ENCODE assay signal across 8 cellular contexts in the genomic region with DNA sequence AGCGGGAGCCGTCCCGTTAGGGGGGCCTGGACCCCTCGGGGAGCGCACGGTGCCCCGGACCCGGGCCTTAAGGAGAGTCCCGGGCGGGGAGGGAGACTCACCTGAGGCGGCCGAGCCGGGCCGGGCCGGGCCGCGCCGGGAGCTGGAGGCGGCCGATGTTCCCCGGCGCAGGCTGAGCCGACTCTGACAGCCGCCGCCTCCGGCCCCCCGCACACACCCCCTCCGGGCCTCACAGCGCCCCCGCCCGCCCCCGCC. TPM values are rescaled to one million over a fixed set of nuclear protein-coding genes. Genes with fewer than 3 reads are reported as not detected.
DNase-seq lines count a peak whose midpoint lies in the region; ATAC-seq, FAIRE-seq and TF ChIP-seq lines count a peak whose summit lies in the region.

TSS of gene ACHE (minus strand) at position 188 of the 255 bp plus-strand sequence. CDS start 1,656 bp downstream, outside the sequence.

- FAIRE-seq in astrocyte (lab: Jason Lieb, UNC) = no peak
- FAIRE-seq in keratinocyte (lab: Jason Lieb, UNC) = no peak

- peak within 1 kb of the TSS; percentile 49 for H3K4me3 ChIP-seq in astrocyte (ENCODE audit: insufficient read depth, low read depth, low read length)
- H3K4me3 ChIP-seq in keratinocyte (ENCODE audit: control insufficient read depth in 2 of 3, extremely low read depth in 1 of 3, insufficient read depth in 2 of 3, low read depth in 1 of 3, low read length in 3 of 3) = peak within 1 kb of the TSS; percentile 31 to 57 (median 43)

- H3K4me3 Mint-ChIP-seq in HFFc6 = peak within 1 kb of the TSS; percentile 48; the same call in 1 of the 2 replicates
- peak within 1 kb of the TSS; percentile 88 for H3K4me3 Mint-ChIP-seq in astrocyte (ENCODE audit: unreplicated experiment)
- H3K4me3 Mint-ChIP-seq in stimulated activated naive CD8-positive, alpha-beta T cell treated with anti-CD3 and anti-CD28 coated beads, Interleukin-15, Interleukin-2, amounts not matched to agents 100 ng/mL and 50 ng/mL, for 24 hours = peak within 1 kb of the TSS; percentile 80

- H3K9me3 ChIP-seq in astrocyte (ENCODE audit: insufficient read depth, low read depth, low read length) (no peaks in the 10 kb centered on the region), keratinocyte (ENCODE audit: control insufficient read depth, low read depth, low read length) (no peaks in the 10 kb centered on the region)

- peak within 1 kb of the TSS; percentile 30 for H3K9ac ChIP-seq in astrocyte (ENCODE audit: low read length)
- H3K9ac ChIP-seq in keratinocyte (ENCODE audit: control insufficient read depth, extremely low read depth, insufficient read depth, low read length) = no peak within 1 kb of the TSS

- peaks cover 21% of the 10 kb centered on the region for H3K4me1 ChIP-seq in astrocyte (ENCODE audit: insufficient read depth, low read length)
- H3K4me1 ChIP-seq in keratinocyte (ENCODE audit: control insufficient read depth, extremely low read depth, insufficient read depth, low read length) = peaks cover 20% of the 10 kb centered on the region

- no peak for DNase-seq in HFFc6
- no peak for DNase-seq in astrocyte (ENCODE audit: low read depth)
- DNase-seq in keratinocyte (ENCODE audit: low read depth, low spot score) = no peak
- DNase-seq in HCEC 1CT = no peak
- no peak for DNase-seq in foreskin melanocyte
- no peak for DNase-seq in NCI-H187 treated with DMSO at 0.1 percent for 48 hours (lab: John Stamatoyannopoulos, UW)

- H3K36me3 ChIP-seq in astrocyte (ENCODE audit: insufficient read depth, low read length) (no peaks in the 10 kb centered on the region), keratinocyte (ENCODE audit: control insufficient read depth in 2 of 2, extremely low read depth in 1 of 2, insufficient read depth in 2 of 2, low read length in 2 of 2) (no peaks in the 10 kb centered on the region)

- H2AFZ ChIP-seq in astrocyte (ENCODE audit: low read depth, low read length) (peak within 1 kb of the TSS; percentile 34), keratinocyte (ENCODE audit: control insufficient read depth, low read length) (no peak within 1 kb of the TSS)

- no peak within 1 kb of the TSS for H3K27ac Mint-ChIP-seq in HFFc6
- H3K27ac Mint-ChIP-seq in astrocyte (ENCODE audit: unreplicated experiment) = peak within 1 kb of the TSS; percentile 86
- H3K27ac Mint-ChIP-seq in stimulated activated naive CD8-positive, alpha-beta T cell treated with anti-CD3 and anti-CD28 coated beads, Interleukin-15, Interleukin-2, amounts not matched to agents 100 ng/mL and 50 ng/mL, for 24 hours = no peak within 1 kb of the TSS

- peaks cover 16% of the 10 kb centered on the region for H3K4me1 Mint-ChIP-seq in HFFc6 (ENCODE audit: low read depth)
- peaks cover 13% of the 10 kb centered on the region for H3K4me1 Mint-ChIP-seq in astrocyte (ENCODE audit: low read depth, unreplicated experiment)
- peaks cover 18% of the 10 kb centered on the region for H3K4me1 Mint-ChIP-seq in stimulated activated naive CD8-positive, alpha-beta T cell treated with anti-CD3 and anti-CD28 coated beads, Interleukin-15, Interleukin-2, amounts not matched to agents 100 ng/mL and 50 ng/mL, for 24 hours (ENCODE audit: low read depth)

- H3K9me1 ChIP-seq in keratinocyte (ENCODE audit: control insufficient read depth, extremely low read depth, insufficient read depth, low read length) = no peaks in the 10 kb centered on the region

- TF ChIP-seq CTCF in HFFc6 (IDR thresholded peaks at IDR 0.05) (no peak), astrocyte (IDR thresholded peaks at IDR 0.05; ENCODE audit: insufficient read depth, low read depth, low read length) (no peak), keratinocyte (optimal IDR thresholded peaks at IDR 0.05 in 1 of 3, IDR thresholded peaks at IDR 0.05 in 1 of 3, conservative IDR thresholded peaks at IDR 0.05 in 1 of 3; ENCODE audit: extremely low read depth in 1 of 3, insufficient read depth in 2 of 3, low read length in 3 of 3) (no peak)

- H3K36me3 Mint-ChIP-seq in HFFc6 (ENCODE audit: low read depth) (no peaks in the 10 kb centered on the region), astrocyte (ENCODE audit: low read depth, unreplicated experiment) (no peaks in the 10 kb centered on the region)
- H3K36me3 Mint-ChIP-seq in stimulated activated naive CD8-positive, alpha-beta T cell treated with anti-CD3 and anti-CD28 coated beads, Interleukin-15, Interleukin-2, amounts not matched to agents 100 ng/mL and 50 ng/mL, for 24 hours (ENCODE audit: low read depth) = no peaks in the 10 kb centered on the region

- H3K27me3 ChIP-seq in astrocyte (ENCODE audit: insufficient read depth, low read length) (peaks cover 10% of the 10 kb centered on the region), keratinocyte (ENCODE audit: control insufficient read depth, extremely low read depth, insufficient read depth, low read length) (peaks cover 40% of the 10 kb centered on the region)

- H3K9me3 Mint-ChIP-seq in HFFc6 (no peaks in the 10 kb centered on the region), astrocyte (ENCODE audit: unreplicated experiment) (no peaks in the 10 kb centered on the region)
- H3K9me3 Mint-ChIP-seq in stimulated activated naive CD8-positive, alpha-beta T cell treated with anti-CD3 and anti-CD28 coated beads, Interleukin-15, Interleukin-2, amounts not matched to agents 100 ng/mL and 50 ng/mL, for 24 hours = no peaks in the 10 kb centered on the region

- ATAC-seq in HG02981 (IDR thresholded peaks at IDR 0.05; ENCODE audit: unreplicated experiment) = no peak

- no peak within 1 kb of the TSS for H3K27ac ChIP-seq in astrocyte (ENCODE audit: low read depth, low read length)
- H3K27ac ChIP-seq in keratinocyte (ENCODE audit: control insufficient read depth, insufficient read depth, low read length) = no peak within 1 kb of the TSS

- H3K27me3 Mint-ChIP-seq in HFFc6 (ENCODE audit: insufficient read depth) (peaks cover 22% of the 10 kb centered on the region), astrocyte (ENCODE audit: low read depth, unreplicated experiment) (peaks cover 22% of the 10 kb centered on the region)
- peaks cover 41% of the 10 kb centered on the region for H3K27me3 Mint-ChIP-seq in stimulated activated naive CD8-positive, alpha-beta T cell treated with anti-CD3 and anti-CD28 coated beads, Interleukin-15, Interleukin-2, amounts not matched to agents 100 ng/mL and 50 ng/mL, for 24 hours

- H3K4me2 ChIP-seq in astrocyte (ENCODE audit: low read length) = peak within 1 kb of the TSS; percentile 82
- H3K4me2 ChIP-seq in keratinocyte (ENCODE audit: control insufficient read depth, extremely low read depth, insufficient read depth, low read depth, low read length) = peak within 1 kb of the TSS; percentile 69

- H3K79me2 ChIP-seq in astrocyte (ENCODE audit: insufficient read depth, low read length) (no peaks in the 10 kb centered on the region), keratinocyte (ENCODE audit: control insufficient read depth, insufficient read depth, low read length) (no peaks in the 10 kb centered on the region)

- H4K20me1 ChIP-seq in astrocyte (ENCODE audit: insufficient read depth, low read length) (no peaks in the 10 kb centered on the region), keratinocyte (ENCODE audit: control insufficient read depth, extremely low read depth, insufficient read depth, low read length) (no peaks in the 10 kb centered on the region)

- dilution Hi-C loops in keratinocyte (cut with MboI; ENCODE audit: extremely low pct_ligation_motif_present, low sequenced_read_pairs) = no loop called here

RNA-seq across cellular contexts. Expression of gene ACHE, which starts in this region (rescaled TPM):
- under 1 TPM in 1 of 6 experiments, not detected in 5; 0.31 TPM for total RNA-seq in HFFc6 (2021; fragmentation: NEBNext Ultra II Directional; extraction: Animal tissue kit (Norgen Biotek cat#: 25700))
- total RNA-seq in astrocyte = 12.1 and 18.9 TPM in 2 replicates
- 0.07 to 0.30 TPM (median 0.20 TPM) in 3 replicates for polyA plus RNA-seq in keratinocyte
- polyA plus RNA-seq in keratinocyte (2011; ENCODE audit: low read depth) = 0.21 TPM
- polyA plus RNA-seq in keratinocyte (2011; cell fraction: cytosol; rRNA removed) = 0.02 and 0.10 TPM in 2 replicates
- polyA plus RNA-seq in keratinocyte (2011; cell fraction: nucleus; rRNA removed) = 1.3 and 1.6 TPM in 2 replicates
- 0.14 and 0.42 TPM in 2 replicates for polyA plus RNA-seq in keratinocyte (2012; ENCODE audit: low replicate concordance)
- polyA minus RNA-seq in keratinocyte = 0.46 TPM in 1 of 3 replicates, not detected in the others
- not detected for polyA minus RNA-seq in keratinocyte (2011; cell fraction: cytosol; rRNA and poly(A)+ RNA removed)
- polyA minus RNA-seq in keratinocyte (2011; cell fraction: nucleus; rRNA and poly(A)+ RNA removed) = 0.42 and 0.70 TPM in 2 replicates

Comparison
In these comparisons a context has a peak if more than half of its experiments do, and no peak if none do; other contexts are left out.
1. RNA of gene ACHE (total RNA-seq): 12.1 to 18.9 TPM in astrocyte; 0.31 TPM in HFFc6; every median in the first group is over 10 times any median in the second.
2. Peak in every context shown above with its lines, with median percentiles within 50 percentile points of each other: H3K4me3 Mint-ChIP-seq.